Comparison of ENCODE assay signal across 1 cellular context in the genomic region with DNA sequence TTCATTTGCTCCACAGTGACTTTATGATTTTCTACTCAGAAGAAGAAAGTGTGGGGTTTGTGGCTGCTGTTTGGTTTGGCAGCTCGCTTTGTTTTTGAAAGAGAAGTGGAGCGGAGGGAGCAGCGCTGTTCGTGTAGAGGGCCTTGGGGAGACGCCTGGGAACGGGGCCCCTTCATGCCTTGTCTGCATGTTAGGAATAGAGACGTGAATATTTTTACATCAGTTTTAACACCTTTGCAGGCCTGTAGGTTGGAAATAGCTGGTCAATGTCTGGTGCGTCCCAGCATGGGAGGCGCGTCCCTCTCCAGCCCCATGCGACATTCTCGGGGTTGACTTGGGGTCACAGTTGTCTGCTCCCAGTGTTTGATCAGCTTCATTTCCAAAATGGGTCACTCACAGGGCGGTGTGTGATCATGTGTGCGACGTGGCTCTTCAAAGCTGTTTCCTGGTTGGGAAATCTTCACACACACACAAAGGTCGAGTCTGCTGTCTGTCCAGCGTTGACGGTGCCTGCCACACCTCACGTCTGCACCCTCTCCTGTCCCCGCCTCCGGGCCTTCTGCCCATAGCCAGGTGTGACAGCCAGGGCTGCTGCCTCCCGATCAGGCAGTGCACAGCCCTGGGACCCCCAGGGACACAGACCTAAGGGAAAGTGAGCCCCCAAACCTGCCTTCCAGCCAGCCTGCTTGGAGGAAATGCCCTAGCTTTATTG.
TF ChIP-seq lines count a peak whose summit lies in the region.

No MANE protein-coding gene starts in this region.

TF ChIP-seq in HepG2, 621 proteins besides CTCF, POLR2A, EP300 and RAD21 (continued from another document and continues in another):
- TF ChIP-seq, protein P1, sequence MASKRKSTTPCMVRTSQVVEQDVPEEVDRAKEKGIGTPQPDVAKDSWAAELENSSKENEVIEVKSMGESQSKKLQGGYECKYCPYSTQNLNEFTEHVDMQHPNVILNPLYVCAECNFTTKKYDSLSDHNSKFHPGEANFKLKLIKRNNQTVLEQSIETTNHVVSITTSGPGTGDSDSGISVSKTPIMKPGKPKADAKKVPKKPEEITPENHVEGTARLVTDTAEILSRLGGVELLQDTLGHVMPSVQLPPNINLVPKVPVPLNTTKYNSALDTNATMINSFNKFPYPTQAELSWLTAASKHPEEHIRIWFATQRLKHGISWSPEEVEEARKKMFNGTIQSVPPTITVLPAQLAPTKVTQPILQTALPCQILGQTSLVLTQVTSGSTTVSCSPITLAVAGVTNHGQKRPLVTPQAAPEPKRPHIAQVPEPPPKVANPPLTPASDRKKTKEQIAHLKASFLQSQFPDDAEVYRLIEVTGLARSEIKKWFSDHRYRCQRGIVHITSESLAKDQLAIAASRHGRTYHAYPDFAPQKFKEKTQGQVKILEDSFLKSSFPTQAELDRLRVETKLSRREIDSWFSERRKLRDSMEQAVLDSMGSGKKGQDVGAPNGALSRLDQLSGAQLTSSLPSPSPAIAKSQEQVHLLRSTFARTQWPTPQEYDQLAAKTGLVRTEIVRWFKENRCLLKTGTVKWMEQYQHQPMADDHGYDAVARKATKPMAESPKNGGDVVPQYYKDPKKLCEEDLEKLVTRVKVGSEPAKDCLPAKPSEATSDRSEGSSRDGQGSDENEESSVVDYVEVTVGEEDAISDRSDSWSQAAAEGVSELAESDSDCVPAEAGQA (IDR thresholded peaks at IDR 0.05; ENCODE audit: low read depth), result no peak; the same call in 1 of the 2 replicates
- TF ChIP-seq, protein P1 (CRISPR knock-in tag; IDR thresholded peaks at IDR 0.05; ENCODE audit: borderline replicate concordance), result no peak; the same call in 1 of the 2 replicates
- TF ChIP-seq, protein P2, sequence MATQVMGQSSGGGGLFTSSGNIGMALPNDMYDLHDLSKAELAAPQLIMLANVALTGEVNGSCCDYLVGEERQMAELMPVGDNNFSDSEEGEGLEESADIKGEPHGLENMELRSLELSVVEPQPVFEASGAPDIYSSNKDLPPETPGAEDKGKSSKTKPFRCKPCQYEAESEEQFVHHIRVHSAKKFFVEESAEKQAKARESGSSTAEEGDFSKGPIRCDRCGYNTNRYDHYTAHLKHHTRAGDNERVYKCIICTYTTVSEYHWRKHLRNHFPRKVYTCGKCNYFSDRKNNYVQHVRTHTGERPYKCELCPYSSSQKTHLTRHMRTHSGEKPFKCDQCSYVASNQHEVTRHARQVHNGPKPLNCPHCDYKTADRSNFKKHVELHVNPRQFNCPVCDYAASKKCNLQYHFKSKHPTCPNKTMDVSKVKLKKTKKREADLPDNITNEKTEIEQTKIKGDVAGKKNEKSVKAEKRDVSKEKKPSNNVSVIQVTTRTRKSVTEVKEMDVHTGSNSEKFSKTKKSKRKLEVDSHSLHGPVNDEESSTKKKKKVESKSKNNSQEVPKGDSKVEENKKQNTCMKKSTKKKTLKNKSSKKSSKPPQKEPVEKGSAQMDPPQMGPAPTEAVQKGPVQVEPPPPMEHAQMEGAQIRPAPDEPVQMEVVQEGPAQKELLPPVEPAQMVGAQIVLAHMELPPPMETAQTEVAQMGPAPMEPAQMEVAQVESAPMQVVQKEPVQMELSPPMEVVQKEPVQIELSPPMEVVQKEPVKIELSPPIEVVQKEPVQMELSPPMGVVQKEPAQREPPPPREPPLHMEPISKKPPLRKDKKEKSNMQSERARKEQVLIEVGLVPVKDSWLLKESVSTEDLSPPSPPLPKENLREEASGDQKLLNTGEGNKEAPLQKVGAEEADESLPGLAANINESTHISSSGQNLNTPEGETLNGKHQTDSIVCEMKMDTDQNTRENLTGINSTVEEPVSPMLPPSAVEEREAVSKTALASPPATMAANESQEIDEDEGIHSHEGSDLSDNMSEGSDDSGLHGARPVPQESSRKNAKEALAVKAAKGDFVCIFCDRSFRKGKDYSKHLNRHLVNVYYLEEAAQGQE (IDR thresholded peaks at IDR 0.05; ENCODE audit: borderline replicate concordance in 1 of 2, low read depth in 1 of 2, low read length in 2 of 2), result peak in 1 of 2 experiments; percentile 66; a peak in 1 of 4 replicates
- TF ChIP-seq IKZF1 (IDR thresholded peaks at IDR 0.05), result no peak
- TF ChIP-seq MAX (IDR thresholded peaks at IDR 0.05), result peak; percentile 92
- no peak for TF ChIP-seq POLR2AphosphoS2 (IDR thresholded peaks at IDR 0.05; ENCODE audit: low read depth, low read length)
- TF ChIP-seq HOXA7 (CRISPR knock-in tag; IDR thresholded peaks at IDR 0.05), result no peak
- peak; percentile 54; the same call in 1 of the 2 replicates for TF ChIP-seq PBX2 (CRISPR knock-in tag; IDR thresholded peaks at IDR 0.05)
- no peak for TF ChIP-seq ZNF704 (CRISPR knock-in tag; IDR thresholded peaks at IDR 0.05; ENCODE audit: borderline replicate concordance)
- no peak for TF ChIP-seq PCBP2 (optimal IDR thresholded peaks at IDR 0.05; ENCODE audit: low read depth, low read length, poor library complexity, severe bottlenecking)
- TF ChIP-seq ZNF354B (CRISPR knock-in tag; IDR thresholded peaks at IDR 0.05), result no peak
- TF ChIP-seq, protein P3, sequence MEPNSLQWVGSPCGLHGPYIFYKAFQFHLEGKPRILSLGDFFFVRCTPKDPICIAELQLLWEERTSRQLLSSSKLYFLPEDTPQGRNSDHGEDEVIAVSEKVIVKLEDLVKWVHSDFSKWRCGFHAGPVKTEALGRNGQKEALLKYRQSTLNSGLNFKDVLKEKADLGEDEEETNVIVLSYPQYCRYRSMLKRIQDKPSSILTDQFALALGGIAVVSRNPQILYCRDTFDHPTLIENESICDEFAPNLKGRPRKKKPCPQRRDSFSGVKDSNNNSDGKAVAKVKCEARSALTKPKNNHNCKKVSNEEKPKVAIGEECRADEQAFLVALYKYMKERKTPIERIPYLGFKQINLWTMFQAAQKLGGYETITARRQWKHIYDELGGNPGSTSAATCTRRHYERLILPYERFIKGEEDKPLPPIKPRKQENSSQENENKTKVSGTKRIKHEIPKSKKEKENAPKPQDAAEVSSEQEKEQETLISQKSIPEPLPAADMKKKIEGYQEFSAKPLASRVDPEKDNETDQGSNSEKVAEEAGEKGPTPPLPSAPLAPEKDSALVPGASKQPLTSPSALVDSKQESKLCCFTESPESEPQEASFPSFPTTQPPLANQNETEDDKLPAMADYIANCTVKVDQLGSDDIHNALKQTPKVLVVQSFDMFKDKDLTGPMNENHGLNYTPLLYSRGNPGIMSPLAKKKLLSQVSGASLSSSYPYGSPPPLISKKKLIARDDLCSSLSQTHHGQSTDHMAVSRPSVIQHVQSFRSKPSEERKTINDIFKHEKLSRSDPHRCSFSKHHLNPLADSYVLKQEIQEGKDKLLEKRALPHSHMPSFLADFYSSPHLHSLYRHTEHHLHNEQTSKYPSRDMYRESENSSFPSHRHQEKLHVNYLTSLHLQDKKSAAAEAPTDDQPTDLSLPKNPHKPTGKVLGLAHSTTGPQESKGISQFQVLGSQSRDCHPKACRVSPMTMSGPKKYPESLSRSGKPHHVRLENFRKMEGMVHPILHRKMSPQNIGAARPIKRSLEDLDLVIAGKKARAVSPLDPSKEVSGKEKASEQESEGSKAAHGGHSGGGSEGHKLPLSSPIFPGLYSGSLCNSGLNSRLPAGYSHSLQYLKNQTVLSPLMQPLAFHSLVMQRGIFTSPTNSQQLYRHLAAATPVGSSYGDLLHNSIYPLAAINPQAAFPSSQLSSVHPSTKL (CRISPR knock-in tag; IDR thresholded peaks at IDR 0.05), result peak; percentile 98
- TF ChIP-seq KAT7 (CRISPR knock-in tag; IDR thresholded peaks at IDR 0.05; ENCODE audit: borderline replicate concordance), result peak; percentile 77
- TF ChIP-seq ELF1 (CRISPR knock-in tag; IDR thresholded peaks at IDR 0.05), result peak; percentile 89
- TF ChIP-seq, protein P4, sequence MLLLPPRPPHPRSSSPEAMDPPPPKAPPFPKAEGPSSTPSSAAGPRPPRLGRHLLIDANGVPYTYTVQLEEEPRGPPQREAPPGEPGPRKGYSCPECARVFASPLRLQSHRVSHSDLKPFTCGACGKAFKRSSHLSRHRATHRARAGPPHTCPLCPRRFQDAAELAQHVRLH (CRISPR knock-in tag; IDR thresholded peaks at IDR 0.05; ENCODE audit: borderline replicate concordance, low read depth), result peak; percentile 81; the same call in 1 of the 2 replicates
- TF ChIP-seq SP1 (IDR thresholded peaks at IDR 0.05), result no peak
- peak; percentile 32; the same call in 1 of the 2 replicates for TF ChIP-seq SP1 (CRISPR knock-in tag; IDR thresholded peaks at IDR 0.05)
- TF ChIP-seq SMARCE1 (IDR thresholded peaks at IDR 0.05; ENCODE audit: borderline replicate concordance), result no peak
- peak; percentile 73; the same call in 1 of the 2 replicates for TF ChIP-seq ZNF564 (CRISPR knock-in tag; IDR thresholded peaks at IDR 0.05)
- TF ChIP-seq ARID3A (IDR thresholded peaks at IDR 0.05; ENCODE audit: low read depth, low read length), result peak; percentile 47; the same call in 1 of the 2 replicates
- TF ChIP-seq ZNF766 (CRISPR knock-in tag; IDR thresholded peaks at IDR 0.05; ENCODE audit: borderline replicate concordance), result peak; percentile 94; the same call in 1 of the 2 replicates
- TF ChIP-seq AGO1 (IDR thresholded peaks at IDR 0.05; ENCODE audit: low read depth, low read length, poor library complexity, severe bottlenecking), result no peak
- TF ChIP-seq ZNF674 (CRISPR knock-in tag; IDR thresholded peaks at IDR 0.05; ENCODE audit: low read depth), result no peak
- TF ChIP-seq REL (CRISPR knock-in tag; conservative IDR thresholded peaks at IDR 0.05), result no peak
